11 cellular contexts compared by ENCODE assay signal in the genomic region with DNA sequence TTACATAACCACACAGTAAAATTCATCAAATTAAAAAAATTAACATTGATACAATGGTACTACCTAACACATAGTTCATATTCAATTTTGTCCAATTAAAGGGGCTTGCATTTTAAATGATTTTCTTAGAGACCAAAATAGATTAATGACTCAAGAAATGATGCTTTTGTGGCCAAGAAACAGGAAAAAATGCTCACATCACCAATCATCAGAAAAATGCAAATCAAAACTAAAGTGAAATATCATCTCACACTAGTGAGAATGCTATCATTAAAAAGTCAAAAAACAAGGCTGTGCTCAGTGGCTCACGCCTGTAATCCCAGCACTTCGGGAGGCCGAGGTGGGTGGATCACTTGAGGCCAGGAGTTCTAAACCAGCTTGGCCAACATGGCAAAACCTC.
"Had no signal": no experiment of that assay in that cellular context is flagged by ENCODE, and none has a peak within 500 bp of the region (broad histone marks: within the 10 kb centered on the region; RNA-seq: fewer than 3 reads in every experiment).

No MANE protein-coding gene starts in this region.

- H3K4me3 ChIP-seq: GM23248, GM23338, HAP-1 had no signal

- H3K9ac ChIP-seq: GM23248 had no signal

- H2AFZ ChIP-seq: GM23248, GM23338 had no signal

- H3K36me3 ChIP-seq: HAP-1 had no signal

- H3K27ac ChIP-seq: GM23248 had no signal

- FAIRE-seq: H1, H54 had no signal

- ATAC-seq: GM23338, HCT116 had no signal

- H3K4me2 ChIP-seq: GM23338 had no signal

- DNase-seq: GM23248, GOT3, H7, H9, HCEC 1CT, HFFc6 had no signal

- H3K9me3 ChIP-seq: HAP-1 had no signal
